ENCODE assay signal across 17 cellular contexts in genomic region chr1:196401454-196401838, GRCh38.
"Had no signal": no experiment of that assay in that cellular context is flagged by ENCODE, and none has a peak within 500 bp of the region (broad histone marks: within the 10 kb centered on the region; RNA-seq: fewer than 3 reads in every experiment).

No MANE protein-coding gene starts in this region.

- H3K9me3 ChIP-seq: esophagus squamous epithelium, heart left ventricle, left lung, prostate gland had no signal

- H3K4me3 Mint-ChIP-seq: brain; naive B cell; T-helper 1 cell treated with Interleukin-12 subunit alpha and Interleukin-12 subunit beta and Interleukin-4 antibody, amounts not matched to agents 30 μg/mL and 1 μg/mL, for 36 hours had no signal

- H3K36me3 Mint-ChIP-seq: activated naive CD4-positive, alpha-beta T cell treated with anti-CD3 and anti-CD28 coated beads, Interleukin-2, amount 50 U/mL, for 72 hours; brain; naive B cell had no signal

- H3K36me3 ChIP-seq: esophagus squamous epithelium, heart left ventricle, left lung, prostate gland had no signal

- H3K9me3 Mint-ChIP-seq: brain; T-helper 1 cell treated with Interleukin-12 subunit alpha and Interleukin-12 subunit beta and Interleukin-4 antibody, amounts not matched to agents 30 μg/mL and 1 μg/mL, for 36 hours had no signal

- H3K4me3 ChIP-seq: dorsolateral prefrontal cortex, esophagus squamous epithelium, left lung, prostate gland had no signal

- H3K4me1 Mint-ChIP-seq: naive B cell had no signal

- H3K27ac ChIP-seq: prostate gland had no signal

- H3K27me3 ChIP-seq: dorsolateral prefrontal cortex, esophagus squamous epithelium, heart left ventricle, left lung had no signal

- H3K27me3 Mint-ChIP-seq: brain, naive B cell had no signal

- DNase-seq: activated CD4-positive, alpha-beta T cell treated with anti-CD3 and anti-CD28 coated beads, Interleukin-2, amount 50 U/mL, for 1 hour; activated CD4-positive, CD25-positive, alpha-beta regulatory T cell; activated effector memory CD4-positive, alpha-beta T cell treated with Interleukin-2 at 50 U/mL for 16 hours; activated T-cell treated with anti-CD3 and anti-CD28 coated beads, Interleukin-2, amount 50 U/mL, for 1 hour; amygdala; dorsolateral prefrontal cortex; esophagus squamous epithelium; naive B cell; stimulated activated CD4-positive, alpha-beta T cell treated with anti-CD3 and anti-CD28 coated beads, Interleukin-2, amount 100 ng/mL, for 24 hours; stimulated activated naive CD4-positive, alpha-beta T cell; substantia nigra had no signal

- H3K27ac Mint-ChIP-seq: activated naive CD4-positive, alpha-beta T cell treated with anti-CD3 and anti-CD28 coated beads, Interleukin-2, amount 50 U/mL, for 72 hours; naive B cell; T-helper 1 cell treated with Interleukin-12 subunit alpha and Interleukin-12 subunit beta and Interleukin-4 antibody, amounts not matched to agents 30 μg/mL and 1 μg/mL, for 36 hours had no signal

- H3K4me1 ChIP-seq: left lung, prostate gland had no signal
